In genomic region chr11:235180-235997, GRCh38 we compare ENCODE assay signal across 6 cellular contexts. TPM values are rescaled to one million over a fixed set of nuclear protein-coding genes. Genes with fewer than 3 reads are reported as not detected.
A peak's percentile ranks its signal among the peaks of the same experiment; 100 is the strongest.
DNase-seq lines count a peak whose midpoint lies in the region; ATAC-seq, FAIRE-seq and TF ChIP-seq lines count a peak whose summit lies in the region.

No MANE protein-coding gene starts in this region.

- no peaks in the 10 kb centered on the region for H3K9me3 ChIP-seq in SU-DHL-6 (ENCODE audit: insufficient read depth, low read length)

- peak overlapping the region; percentile 95 for H3K9ac ChIP-seq in SU-DHL-6 (ENCODE audit: low read length)

- H3K4me2 ChIP-seq in SU-DHL-6 (ENCODE audit: low read depth, low read length, poor library complexity, severe bottlenecking): peak overlapping the region; percentile 58

- no peaks in the 10 kb centered on the region for H3K36me3 ChIP-seq in SU-DHL-6 (ENCODE audit: low read length)

- peaks cover 31% of the 10 kb centered on the region for H3K79me2 ChIP-seq in SU-DHL-6 (ENCODE audit: insufficient read depth, low read length)

- H3K9me2 ChIP-seq in SU-DHL-6 (replicated peaks; ENCODE audit: insufficient read depth, low read length): no peaks in the 10 kb centered on the region

- peak; percentile 17 for ATAC-seq in GM21526 (IDR thresholded peaks at IDR 0.05; ENCODE audit: low FRiP score, unreplicated experiment)

- H2AFZ ChIP-seq in SU-DHL-6 (ENCODE audit: low read depth, low read length, severe bottlenecking): peak overlapping the region; percentile 84

- intact Hi-C loops in posterior vena cava (cut with DNase I): loop anchor here in 1 of 2 donors (5.0 kb wide), 1 partner anchor 52 kb away; the partner anchor contains the start of gene PGGHG

- H3K27me3 ChIP-seq in SU-DHL-6 (ENCODE audit: low read length): no peaks in the 10 kb centered on the region

- H3F3A ChIP-seq in SU-DHL-6 (ENCODE audit: insufficient read depth): peaks cover 8% of the 10 kb centered on the region

- DNase-seq in fibroblast of the aortic adventitia (ENCODE audit: low read depth) (peak; percentile 34), posterior vena cava (ENCODE audit: low spot score) (no peak), HTR-8/SVneo (ENCODE audit: insufficient read length, low spot score) (no peak)
- peak in 2 of 3 donors; percentile 36 to 66 for DNase-seq in stimulated activated CD4-positive, alpha-beta T cell treated with anti-CD3 and anti-CD28 coated beads, TNF-alpha, amount 100 ng/mL, for 48 hours (ENCODE audit: low read depth in 3 of 3)

- H4K20me1 ChIP-seq in SU-DHL-6 (ENCODE audit: low read depth, low read length): peaks cover 4% of the 10 kb centered on the region; the same call in 1 of the 2 replicates

- peak overlapping the region; percentile 66 for H3K4me3 ChIP-seq in SU-DHL-6 (ENCODE audit: insufficient read depth, low read length, poor library complexity, severe bottlenecking)
- peak overlapping the region; percentile 76 for H3K4me3 ChIP-seq in fibroblast of the aortic adventitia (ENCODE audit: low read depth, low read length)

- no peak for FAIRE-seq in HTR-8/SVneo (lab: Jason Lieb, UNC)

- TF ChIP-seq CTCF in SU-DHL-6 (IDR thresholded peaks at IDR 0.05; ENCODE audit: insufficient read depth, low read length, poor library complexity, severe bottlenecking): no peak
- TF ChIP-seq CTCF in fibroblast of the aortic adventitia (IDR thresholded peaks at IDR 0.05; ENCODE audit: insufficient read depth, low read length): no peak

- no peak overlapping the region for H3K27ac ChIP-seq in SU-DHL-6 (ENCODE audit: low read depth, low read length)

RNA-seq across cellular contexts. Expression of gene SIRT3, which starts 0.8 kb away (rescaled TPM):
- total RNA-seq in fibroblast of the aortic adventitia (ENCODE audit: low replicate concordance) (4.2 and 8.2 TPM in 2 replicates), posterior vena cava (10 to 100 TPM in 1 of 2 donors, 1 to 10 TPM in 1; 9.1 to 13.3 TPM)

RNA-seq across cellular contexts. Expression of gene PSMD13, which starts 1.4 kb away (rescaled TPM):
- total RNA-seq in fibroblast of the aortic adventitia (ENCODE audit: low replicate concordance): 96.9 and 121 TPM in 2 replicates
- 10 to 100 TPM; 83.2 to 89.6 TPM for total RNA-seq in posterior vena cava

RNA-seq across cellular contexts. Expression of gene RIC8A, which starts 27.9 kb away (rescaled TPM):
- total RNA-seq in fibroblast of the aortic adventitia (ENCODE audit: low replicate concordance) (135 and 148 TPM in 2 replicates), posterior vena cava (10 to 100 TPM; 73.8 to 87.5 TPM)

RNA-seq across cellular contexts. Expression of gene BET1L, which starts 28.2 kb away (rescaled TPM):
- total RNA-seq in fibroblast of the aortic adventitia (ENCODE audit: low replicate concordance) (9.6 and 16.2 TPM in 2 replicates), posterior vena cava (10 to 100 TPM; 37.5 to 39.1 TPM)

RNA-seq across cellular contexts. Expression of gene SCGB1C1, which starts 42.5 kb away (rescaled TPM):
- not detected in 2 replicates for total RNA-seq in fibroblast of the aortic adventitia (ENCODE audit: low replicate concordance)
- total RNA-seq in posterior vena cava: not detected

Comparison
In these comparisons a context has a peak if more than half of its experiments do, and no peak if none do; other contexts are left out.
1. DNase-seq: peak in fibroblast of the aortic adventitia (single experiment) and stimulated activated CD4-positive, alpha-beta T cell treated with anti-CD3 and anti-CD28 coated beads, TNF-alpha, amount 100 ng/mL, for 48 hours (2 of 3); none in posterior vena cava (single experiment) and HTR-8/SVneo (single experiment).